Comparison of ENCODE assay signal across 12 cellular contexts in genomic region chr12:8156845-8157244, GRCh38. TPM values are rescaled to one million over a fixed set of nuclear protein-coding genes. Genes with fewer than 3 reads are reported as not detected.
A peak's percentile ranks its signal among the peaks of the same experiment; 100 is the strongest.
DNase-seq lines count a peak whose midpoint lies in the region; ATAC-seq and TF ChIP-seq lines count a peak whose summit lies in the region.
"Had no signal": no experiment of that assay in that cellular context is flagged by ENCODE, and none has a peak within 500 bp of the region (broad histone marks: within the 10 kb centered on the region; RNA-seq: fewer than 3 reads in every experiment).

Gene ZNF705A, plus strand, starts transcription at chr12:8157015. Its CDS starts 15,611 bp downstream, at chr12:8172626.

- TF ChIP-seq POLR2A in suprapubic skin (IDR thresholded peaks at IDR 0.05) = no peak

- H3K36me3 Mint-ChIP-seq in naive thymus-derived CD4-positive, alpha-beta T cell = no peaks in the 10 kb centered on the region

- H3K4me3 ChIP-seq in cardiac fibroblast (replicated peaks in 1 of 2; ENCODE audit: low read depth in 2 of 2, low read length in 2 of 2) (no peak within 1 kb of the TSS), suprapubic skin (no peak within 1 kb of the TSS), left ventricle myocardium inferior (no peak within 1 kb of the TSS)
- H3K4me3 ChIP-seq in naive thymus-derived CD4-positive, alpha-beta T cell (ENCODE audit: low read length) = no peak within 1 kb of the TSS

- 63% methylated on average over 3 of the region's 3 CpGs for WGBS in suprapubic skin

- peaks cover 0 to 56% (median 0%) of the 10 kb centered on the region in 5 donors for H3K27me3 Mint-ChIP-seq in naive thymus-derived CD4-positive, alpha-beta T cell

- H3K4me1 ChIP-seq in naive thymus-derived CD4-positive, alpha-beta T cell (ENCODE audit: control insufficient read depth in 2 of 2, insufficient read depth in 2 of 2, low read length in 2 of 2) = peaks cover 0 to 27% of the 10 kb centered on the region in 2 donors
- H3K4me1 ChIP-seq in suprapubic skin (no peaks in the 10 kb centered on the region), left ventricle myocardium inferior (no peaks in the 10 kb centered on the region)

- H3K27me3 ChIP-seq in naive thymus-derived CD4-positive, alpha-beta T cell (ENCODE audit: control insufficient read depth in 2 of 2, insufficient read depth in 2 of 2, low read length in 2 of 2) = no peaks in the 10 kb centered on the region
- H3K27me3 ChIP-seq in suprapubic skin (no peaks in the 10 kb centered on the region), left ventricle myocardium inferior (ENCODE audit: low read depth) (peaks cover 30% of the 10 kb centered on the region)

- CTCF ChIA-PET in naive thymus-derived CD4-positive, alpha-beta T cell (lab: Charles Lee) = no interaction called here

- intact Hi-C loops in naive thymus-derived CD4-positive, alpha-beta T cell (cut with micrococcal nuclease) = no loop called here
- intact Hi-C loops in Right ventricle myocardium inferior (cut with DNase I) = no loop called here
- intact Hi-C loops in left ventricle myocardium inferior (cut with micrococcal nuclease) = no loop called here

- H3K9me3 Mint-ChIP-seq in naive thymus-derived CD4-positive, alpha-beta T cell = peaks cover 0 to 6% (median 0%) of the 10 kb centered on the region in 11 donors
- H3K9me3 Mint-ChIP-seq: activated T-helper 17 cell treated with anti-CD3 and anti-CD28 coated beads, Interleukin-2, amount 50 U/mL, for 72 hours had no signal

- no peak within 1 kb of the TSS for H3K4me3 Mint-ChIP-seq in naive thymus-derived CD4-positive, alpha-beta T cell
- H3K4me3 Mint-ChIP-seq: activated T-helper 17 cell treated with anti-CD3 and anti-CD28 coated beads, Interleukin-2, amount 50 U/mL, for 72 hours had no signal

- POLR2A ChIA-PET in naive thymus-derived CD4-positive, alpha-beta T cell (lab: Charles Lee) = no interaction called here

- in situ Hi-C loops in Caki2 (cut with HindIII; ENCODE audit: low pct_unique_long_range_greater_than_20kb, low sequenced_read_pairs) = no loop called here

- H3K27ac Mint-ChIP-seq in naive thymus-derived CD4-positive, alpha-beta T cell = no peak within 1 kb of the TSS
- H3K27ac Mint-ChIP-seq: activated T-helper 17 cell treated with anti-CD3 and anti-CD28 coated beads, Interleukin-2, amount 50 U/mL, for 72 hours had no signal

- no peaks in the 10 kb centered on the region for H3K36me3 ChIP-seq in naive thymus-derived CD4-positive, alpha-beta T cell (ENCODE audit: control insufficient read depth in 2 of 3, insufficient read depth in 3 of 3, low read length in 3 of 3)
- H3K36me3 ChIP-seq in suprapubic skin (no peaks in the 10 kb centered on the region), left ventricle myocardium inferior (no peaks in the 10 kb centered on the region)

- ATAC-seq in naive thymus-derived CD4-positive, alpha-beta T cell = peak; percentile 61
- ATAC-seq in Right ventricle myocardium inferior = no peak
- no peak for ATAC-seq in HG03039 (IDR thresholded peaks at IDR 0.05; ENCODE audit: unreplicated experiment)
- ATAC-seq: activated T-helper 17 cell treated with anti-CD3 and anti-CD28 coated beads, Interleukin-2, amount 50 U/mL, for 72 hours; esophagus mucosa had no signal

- no peak for TF ChIP-seq EP300 in suprapubic skin (IDR thresholded peaks at IDR 0.05)

- TF ChIP-seq CTCF in cardiac fibroblast (IDR thresholded peaks at IDR 0.05; ENCODE audit: low read depth, low read length) (no peak), suprapubic skin (IDR thresholded peaks at IDR 0.05) (no peak), left ventricle myocardium inferior (IDR thresholded peaks at IDR 0.05; ENCODE audit: borderline replicate concordance) (no peak)

- H3K9me3 ChIP-seq in naive thymus-derived CD4-positive, alpha-beta T cell (ENCODE audit: control insufficient read depth in 2 of 3, low read length in 3 of 3) = no peaks in the 10 kb centered on the region
- H3K9me3 ChIP-seq in suprapubic skin (no peaks in the 10 kb centered on the region), left ventricle myocardium inferior (replicated peaks) (no peaks in the 10 kb centered on the region)

- H3K4me1 Mint-ChIP-seq in naive thymus-derived CD4-positive, alpha-beta T cell = peaks cover 12 to 38% (median 33%) of the 10 kb centered on the region in 7 donors

- no peak within 1 kb of the TSS for H3K27ac ChIP-seq in naive thymus-derived CD4-positive, alpha-beta T cell (ENCODE audit: low read depth, low read length)
- H3K27ac ChIP-seq in suprapubic skin (no peak within 1 kb of the TSS), left ventricle myocardium inferior (replicated peaks) (no peak within 1 kb of the TSS)

- DNase-seq in Caki2 (ENCODE audit: low read depth) (peak; percentile 47), NOMO-1 treated with DMSO at 0.1 percent for 48 hours (lab: John Stamatoyannopoulos, UW; ENCODE audit: unreplicated experiment) (peak; percentile 95), cardiac fibroblast (ENCODE audit: low read depth in 2 of 2) (peak; percentile 52 to 84), suprapubic skin (ENCODE audit: low spot score in 2 of 2) (no peak), Right ventricle myocardium inferior (ENCODE audit: missing footprints) (no peak), left ventricle myocardium inferior (no peak)
- DNase-seq in naive thymus-derived CD4-positive, alpha-beta T cell = no peak
- DNase-seq: NCI-H1694 treated with DMSO at 0.1 percent for 48 hours had no signal

RNA-seq across cellular contexts. Expression of gene ZNF705A, which starts in this region (rescaled TPM):
- not detected in 2 replicates for total RNA-seq in Caki2 (2014; rRNA removed; shearing (Covaris generic); ENCODE audit: low replicate concordance)
- total RNA-seq in naive thymus-derived CD4-positive, alpha-beta T cell = under 1 TPM in 1 of 5 experiments, not detected in 4; 0.12 TPM
- not detected for polyA plus RNA-seq in naive thymus-derived CD4-positive, alpha-beta T cell
- total RNA-seq in suprapubic skin (not detected), Right ventricle myocardium inferior (not detected), left ventricle myocardium inferior (not detected)
- total RNA-seq: activated T-helper 17 cell treated with anti-CD3 and anti-CD28 coated beads, Interleukin-2, amount 50 U/mL, for 72 hours; esophagus mucosa; T-helper 2 cell treated with Interferon-gamma antibody and Interleukin-4, amounts not matched to agents 100 ng/mL and 5 ng/mL, for 36 hours had no signal

Comparison
In these comparisons a context has a peak if more than half of its experiments do, and no peak if none do; other contexts are left out.
1. Peak in DNase-seq in Caki2; RNA of the gene not detected or under 1 TPM.
2. Peak in ATAC-seq in naive thymus-derived CD4-positive, alpha-beta T cell; RNA of the gene not detected or under 1 TPM.
3. DNase-seq: peak in NOMO-1 treated with DMSO at 0.1 percent for 48 hours (single experiment) and cardiac fibroblast (2 of 2); none in naive thymus-derived CD4-positive, alpha-beta T cell (0 of 9), suprapubic skin (0 of 2), Right ventricle myocardium inferior (single experiment) and left ventricle myocardium inferior (single experiment).